In the genomic region with DNA sequence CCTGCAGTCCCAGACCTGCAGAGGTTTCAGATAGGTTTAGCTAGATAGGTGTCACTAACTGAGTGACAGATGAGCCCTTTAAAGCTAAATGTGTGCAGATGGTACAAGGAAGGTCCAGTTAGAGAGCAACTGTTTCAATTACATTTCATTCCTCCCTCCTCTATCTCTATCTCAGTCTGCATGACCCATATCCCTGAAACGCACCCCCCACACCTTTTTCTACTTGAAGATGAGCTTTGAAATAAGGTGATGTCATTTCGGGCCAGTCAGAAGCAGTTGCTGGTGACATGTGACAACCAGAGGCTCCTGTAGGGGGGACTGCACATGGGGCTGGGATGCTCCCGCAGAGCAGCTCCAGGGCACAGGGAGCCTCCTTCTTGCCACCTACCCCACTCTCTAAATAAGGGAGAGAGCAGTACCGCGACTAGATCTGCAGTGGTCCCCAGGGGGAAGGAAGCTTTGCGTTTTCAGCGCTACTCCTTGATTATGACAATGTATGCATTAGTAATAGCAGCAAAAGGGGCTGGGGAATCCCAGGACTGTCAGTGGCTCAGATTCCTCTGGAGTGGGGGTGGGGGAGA, we compare ENCODE assay signal across 10 cellular contexts. TPM values are rescaled to one million over a fixed set of nuclear protein-coding genes. Genes with fewer than 3 reads are reported as not detected.
DNase-seq lines count a peak whose midpoint lies in the region; ATAC-seq and TF ChIP-seq lines count a peak whose summit lies in the region.
"Had no signal": no experiment of that assay in that cellular context is flagged by ENCODE, and none has a peak within 500 bp of the region (broad histone marks: within the 10 kb centered on the region; RNA-seq: fewer than 3 reads in every experiment).

No MANE protein-coding gene starts in this region.

- peaks cover 47% of the 10 kb centered on the region for H3K79me2 ChIP-seq in GM23248 (ENCODE audit: insufficient read depth)

- H4K20me1 ChIP-seq in GM23248 (ENCODE audit: insufficient read depth): 0 out of 2 replicates have a peak, but pooled peaks cover 4% of the 10 kb centered on the region

- in situ Hi-C loops in GM23248 (cut with MboI): no loop called here

- WGBS in GM23248 (ENCODE audit: low coverage in 1 of 2, low lambda C conversion rate in 2 of 2, missing lambda C conversion rate in 2 of 2), 2 experiments: 87 to 88% methylated on average over 7 of the region's 7 CpGs

- H3K4me3 ChIP-seq in GM23248: peak overlapping the region; percentile 63; the same call in 1 of the 2 replicates
- H3K4me3 ChIP-seq in SK-N-MC: peak overlapping the region; percentile 77
- peak overlapping the region; percentile 63 for H3K4me3 ChIP-seq in effector memory CD4-positive, alpha-beta T cell (ENCODE audit: insufficient read depth, low read depth, low read length, poor library complexity, severe bottlenecking)
- no peak overlapping the region for H3K4me3 ChIP-seq in right atrium auricular region

- no peaks in the 10 kb centered on the region for H3K9me3 ChIP-seq in GM23248 (ENCODE audit: low read depth)
- no peaks in the 10 kb centered on the region for H3K9me3 ChIP-seq in SK-N-MC (ENCODE audit: low read depth, low read length)
- no peaks in the 10 kb centered on the region for H3K9me3 ChIP-seq in effector memory CD4-positive, alpha-beta T cell (ENCODE audit: control insufficient read depth, low read length)
- no peaks in the 10 kb centered on the region for H3K9me3 ChIP-seq in right atrium auricular region

- H3K27me3 ChIP-seq in GM23248 (replicated peaks; ENCODE audit: insufficient read depth) (no peaks in the 10 kb centered on the region), right atrium auricular region (no peaks in the 10 kb centered on the region)
- H3K27me3 ChIP-seq in effector memory CD4-positive, alpha-beta T cell (replicated peaks; ENCODE audit: control insufficient read depth, insufficient read depth, low read length, poor library complexity, severe bottlenecking): no peaks in the 10 kb centered on the region

- H3K9me2 ChIP-seq in GM23248 (ENCODE audit: insufficient read depth): no peaks in the 10 kb centered on the region

- no peak overlapping the region for H2AFZ ChIP-seq in GM23248

- intact Hi-C loops in posterior cingulate gyrus (cut with DNase I): loop anchor here (10.0 kb wide), 1 partner anchor 75 kb away; the partner anchor contains the start of gene IL6R

- H3K4me1 ChIP-seq in GM23248 (ENCODE audit: insufficient read depth) (peaks cover 25% of the 10 kb centered on the region), right atrium auricular region (peaks cover 0 to 33% of the 10 kb centered on the region in 2 donors)
- H3K4me1 ChIP-seq in effector memory CD4-positive, alpha-beta T cell (ENCODE audit: control insufficient read depth, insufficient read depth, low read length, poor library complexity, severe bottlenecking): peaks cover 62% of the 10 kb centered on the region

- H3K36me3 ChIP-seq in GM23248 (ENCODE audit: low read depth): peaks cover 26% of the 10 kb centered on the region
- peaks cover 18% of the 10 kb centered on the region for H3K36me3 ChIP-seq in SK-N-MC (ENCODE audit: insufficient read depth, low read length)
- peaks cover 35% of the 10 kb centered on the region for H3K36me3 ChIP-seq in effector memory CD4-positive, alpha-beta T cell (ENCODE audit: control insufficient read depth, insufficient read depth, low read length)
- H3K36me3 ChIP-seq in right atrium auricular region: peaks cover 29% of the 10 kb centered on the region

- no peak for TF ChIP-seq CTCF in right atrium auricular region (IDR thresholded peaks at IDR 0.05)

- H3K9ac ChIP-seq in GM23248 (peak overlapping the region; percentile 98; the same call in 1 of the 2 replicates), SK-N-MC (ENCODE audit: insufficient read length) (no peak overlapping the region)

- H3K27ac ChIP-seq in GM23248 (peak overlapping the region; percentile 100; the same call in 1 of the 2 replicates), SK-N-MC (no peak overlapping the region; the same call in 1 of the 2 replicates), right atrium auricular region (peak overlapping the region in 1 of 2 donors; percentile 95)
- H3K27ac ChIP-seq in effector memory CD4-positive, alpha-beta T cell (ENCODE audit: insufficient read depth, low read length, poor library complexity, severe bottlenecking): peak overlapping the region; percentile 87

- peaks cover 29% of the 10 kb centered on the region for H3F3A ChIP-seq in GM23248 (ENCODE audit: insufficient read depth)

- peak; percentile 38 for DNase-seq in GM23248
- peak; percentile 18 for DNase-seq in SK-N-MC (ENCODE audit: low read depth, low spot score)
- DNase-seq in effector memory CD4-positive, alpha-beta T cell: no peak
- DNase-seq in posterior cingulate gyrus: peak in 7 of 10 donors; percentile 40 to 91 (median 74)
- DNase-seq in NCI-H1105 treated with DMSO at 0.1 percent for 48 hours (lab: John Stamatoyannopoulos, UW): no peak
- DNase-seq in right atrium auricular region (ENCODE audit: low spot score): no peak
- DNase-seq: NCI-H524 treated with DMSO at 0.1 percent for 48 hours had no signal

- H3K4me2 ChIP-seq in GM23248 (ENCODE audit: unreplicated experiment): peak overlapping the region; percentile 78

- no peak for ATAC-seq in HG03432 (IDR thresholded peaks at IDR 0.05; ENCODE audit: unreplicated experiment)
- ATAC-seq in GM21390 (IDR thresholded peaks at IDR 0.05; ENCODE audit: unreplicated experiment): no peak

RNA-seq across cellular contexts. Expression of gene ATP8B2, which starts 4.3 kb away (rescaled TPM):
- total RNA-seq in GM23248 (2014; rRNA removed; shearing (Covaris generic)): 200 and 203 TPM in 2 replicates
- 17.6 and 20.1 TPM in 2 replicates for polyA plus RNA-seq in GM23248 (2016; fragmentation: Nextera tagmentation; extraction: Ambion mirVana)
- 10 to 100 TPM; 22.8 to 82.5 TPM for total RNA-seq in right atrium auricular region

RNA-seq across cellular contexts. Expression of gene AQP10, which starts 8.7 kb away (rescaled TPM):
- not detected in 2 replicates for total RNA-seq in GM23248 (2014; rRNA removed; shearing (Covaris generic))
- not detected in 2 replicates for polyA plus RNA-seq in GM23248 (2016; fragmentation: Nextera tagmentation; extraction: Ambion mirVana)
- total RNA-seq in right atrium auricular region: not detected
- total RNA-seq: activated CD8-positive, alpha-beta memory T cell treated with anti-CD3 and anti-CD28 coated beads for 36 hours had no signal

RNA-seq across cellular contexts. Expression of gene HAX1, which starts 57.2 kb away (rescaled TPM):
- 142 and 169 TPM in 2 replicates for total RNA-seq in GM23248 (2014; rRNA removed; shearing (Covaris generic))
- 172 and 178 TPM in 2 replicates for polyA plus RNA-seq in GM23248 (2016; fragmentation: Nextera tagmentation; extraction: Ambion mirVana)
- total RNA-seq in right atrium auricular region: 100 to 1,000 TPM; 129 to 168 TPM

Comparison
In these comparisons a context has a peak if more than half of its experiments do, and no peak if none do; other contexts are left out.
1. DNase-seq: peak in GM23248 (single experiment), SK-N-MC (single experiment) and posterior cingulate gyrus (7 of 10); none in effector memory CD4-positive, alpha-beta T cell (0 of 3), NCI-H1105 treated with DMSO at 0.1 percent for 48 hours (single experiment) and right atrium auricular region (single experiment).
2. H3K4me3 ChIP-seq: peak in GM23248 (single experiment), SK-N-MC (single experiment) and effector memory CD4-positive, alpha-beta T cell (single experiment); none in right atrium auricular region (0 of 2).